In genomic region chr22:46035742-46036557, GRCh38 we compare ENCODE assay signal across 9 cellular contexts. TPM values are rescaled to one million over a fixed set of nuclear protein-coding genes. Genes with fewer than 3 reads are reported as not detected.
DNase-seq lines count a peak whose midpoint lies in the region; ATAC-seq, FAIRE-seq and TF ChIP-seq lines count a peak whose summit lies in the region.
"Had no signal": no experiment of that assay in that cellular context is flagged by ENCODE, and none has a peak within 500 bp of the region (broad histone marks: within the 10 kb centered on the region; RNA-seq: fewer than 3 reads in every experiment).

No MANE protein-coding gene starts in this region.

- no peaks in the 10 kb centered on the region for H3K79me2 ChIP-seq in HepG2 (ENCODE audit: insufficient read depth, low read length)

- FAIRE-seq in HepG2 (lab: Jason Lieb, UNC) = no peak

- peaks cover 39% of the 10 kb centered on the region for H3K4me1 ChIP-seq in HepG2 (ENCODE audit: insufficient read depth, low read length)

- TSS peak; percentile 93 for BruUV-seq in HepG2 (replicated peaks; lab: Mats Ljungman, UMichigan)

- H3K36me3 ChIP-seq in HepG2 (replicated peaks in 1 of 2; ENCODE audit: control insufficient read depth in 1 of 2, insufficient read depth in 2 of 2, low read length in 2 of 2) = no peaks in the 10 kb centered on the region

- DNase-seq in GM19240 (ENCODE audit: insufficient read length, low spot score) = peak; percentile 100
- peak; percentile 98 for DNase-seq in NCI-H748 (lab: John Stamatoyannopoulos, UW; ENCODE audit: unreplicated experiment)
- DNase-seq in activated CD4-positive, alpha-beta T cell treated with anti-CD3 and anti-CD28 coated beads, Interleukin-2, amount 50 U/mL, for 24 hours (ENCODE audit: low read depth in 1 of 2, low spot score in 1 of 2) = peak; percentile 99 to 100
- DNase-seq in dedifferentiated amniotic fluid mesenchymal stem cell (ENCODE audit: extremely low spot score) = peak; percentile 99
- DNase-seq in HepG2 (ENCODE audit: low spot score) = peak; percentile 95
- DNase-seq in stimulated activated CD4-positive, alpha-beta T cell treated with anti-CD3 and anti-CD28 coated beads, Interleukin-2, amount 100 ng/mL, for 4 hours (ENCODE audit: low read depth) = peak; percentile 100

- peak overlapping the region; percentile 95 for H3K4me2 ChIP-seq in HepG2 (ENCODE audit: low read depth, low read length)

- H4K20me1 ChIP-seq in HepG2 (ENCODE audit: insufficient read depth, low read length) = no peaks in the 10 kb centered on the region

- intact Hi-C loops in HepG2 (cut with micrococcal nuclease; ENCODE audit: unreplicated experiment) = loop anchor here (1.0 to 5.0 kb wide), 2 partner anchors 30 to 39 kb away; no protein-coding TSS in a partner anchor

- no peak for TF ChIP-seq CTCF in C4-2B (conservative IDR thresholded peaks at IDR 0.05)
- TF ChIP-seq CTCF in HepG2 (CRISPR knock-in tag; IDR thresholded peaks at IDR 0.05) = no peak

- CTCF ChIA-PET in HepG2 (lab: Yijun Ruan, JAX; ENCODE audit: low intra/inter-chr PET ratio, low total read pairs) = interaction anchor here (1.1 to 1.8 kb wide), 3 partner anchors 23 to 80 kb away, joined by 4 to 7 read pairs (median 4); no protein-coding TSS in a partner anchor

- WGBS in HepG2 (ENCODE audit: low lambda C conversion rate) = 0% methylated on average over 11 of the region's 84 CpGs

- H2AFZ ChIP-seq in HepG2 (ENCODE audit: low read length) = no peak overlapping the region

- no peak for TF ChIP-seq RAD21 in HepG2 (CRISPR knock-in tag; IDR thresholded peaks at IDR 0.05)

- H3K9ac ChIP-seq in HepG2 (ENCODE audit: insufficient read depth, low read depth, low read length) = peak overlapping the region; percentile 74

- in situ Hi-C loops in HepG2 (cut with HindIII; ENCODE audit: extremely low pct_ligation_motif_present, low pct_unique_long_range_greater_than_20kb) = loop anchor here (5.0 kb wide), 1 partner anchor 39 kb away; no protein-coding TSS in a partner anchor

- TF ChIP-seq EP300 in HepG2 (IDR thresholded peaks at IDR 0.05; ENCODE audit: low read depth in 2 of 2, low read length in 2 of 2) = peak in 1 of 2 experiments; percentile 7; a peak in 1 of 4 replicates
- peak; percentile 39; the same call in 1 of the 2 replicates for TF ChIP-seq EP300 in HepG2 (CRISPR knock-in tag; IDR thresholded peaks at IDR 0.05; ENCODE audit: borderline replicate concordance)

- peaks cover 3 to 12% of the 10 kb centered on the region in 2 experiments; a peak in 3 of 5 replicates for H3K27me3 ChIP-seq in HepG2 (ENCODE audit: control insufficient read depth in 1 of 2, insufficient read depth in 2 of 2, low read length in 2 of 2)

- no peaks in the 10 kb centered on the region for H3K9me3 ChIP-seq in HepG2 (ENCODE audit: low read length)

- peak; percentile 93 for ATAC-seq in HG03442 (IDR thresholded peaks at IDR 0.05; ENCODE audit: unreplicated experiment)
- peak; percentile 93 for ATAC-seq in HepG2

- peak overlapping the region; percentile 64 to 85 (median 69) for H3K4me3 ChIP-seq in HepG2 (replicated peaks in 1 of 3; ENCODE audit: insufficient read depth in 1 of 3, low read depth in 2 of 3, low read length in 3 of 3)

- POLR2A ChIA-PET in HepG2 (lab: Yijun Ruan, JAX) = interaction anchor here (1.0 to 2.4 kb wide), 11 partner anchors 9 to 261 kb away, joined by 3 to 41 read pairs (median 5); partner anchors contain the start of gene GTSE1

- peak; percentile 71 to 86 for TF ChIP-seq POLR2A in HepG2 (IDR thresholded peaks at IDR 0.05; ENCODE audit: insufficient read depth in 1 of 2, low read depth in 2 of 2, low read length in 2 of 2)

- H3K27ac ChIP-seq in C4-2B (peak overlapping the region; percentile 98), HepG2 (ENCODE audit: extremely low read length, insufficient read depth, low read length) (peak overlapping the region; percentile 69)

TF ChIP-seq in HepG2, 621 proteins besides CTCF, POLR2A, EP300 and RAD21 (continues in another document):
- TF ChIP-seq, protein P1, sequence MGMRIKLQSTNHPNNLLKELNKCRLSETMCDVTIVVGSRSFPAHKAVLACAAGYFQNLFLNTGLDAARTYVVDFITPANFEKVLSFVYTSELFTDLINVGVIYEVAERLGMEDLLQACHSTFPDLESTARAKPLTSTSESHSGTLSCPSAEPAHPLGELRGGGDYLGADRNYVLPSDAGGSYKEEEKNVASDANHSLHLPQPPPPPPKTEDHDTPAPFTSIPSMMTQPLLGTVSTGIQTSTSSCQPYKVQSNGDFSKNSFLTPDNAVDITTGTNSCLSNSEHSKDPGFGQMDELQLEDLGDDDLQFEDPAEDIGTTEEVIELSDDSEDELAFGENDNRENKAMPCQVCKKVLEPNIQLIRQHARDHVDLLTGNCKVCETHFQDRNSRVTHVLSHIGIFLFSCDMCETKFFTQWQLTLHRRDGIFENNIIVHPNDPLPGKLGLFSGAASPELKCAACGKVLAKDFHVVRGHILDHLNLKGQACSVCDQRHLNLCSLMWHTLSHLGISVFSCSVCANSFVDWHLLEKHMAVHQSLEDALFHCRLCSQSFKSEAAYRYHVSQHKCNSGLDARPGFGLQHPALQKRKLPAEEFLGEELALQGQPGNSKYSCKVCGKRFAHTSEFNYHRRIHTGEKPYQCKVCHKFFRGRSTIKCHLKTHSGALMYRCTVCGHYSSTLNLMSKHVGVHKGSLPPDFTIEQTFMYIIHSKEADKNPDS (CRISPR knock-in tag; IDR thresholded peaks at IDR 0.05) = peak; percentile 56; the same call in 1 of the 2 replicates
- TF ChIP-seq ISL2 (CRISPR knock-in tag; IDR thresholded peaks at IDR 0.05) (no peak; the same call in 1 of the 2 replicates), ZNF839 (CRISPR knock-in tag; IDR thresholded peaks at IDR 0.05; ENCODE audit: borderline replicate concordance) (no peak), REPIN1 (CRISPR knock-in tag; IDR thresholded peaks at IDR 0.05; ENCODE audit: borderline replicate concordance, low read depth) (peak; percentile 53; the same call in 1 of the 2 replicates), GABPB1 (CRISPR knock-in tag; IDR thresholded peaks at IDR 0.05) (peak; percentile 96), ZBTB25 (CRISPR knock-in tag; IDR thresholded peaks at IDR 0.05) (no peak; the same call in 1 of the 2 replicates), MEIS1 (CRISPR knock-in tag; IDR thresholded peaks at IDR 0.05; ENCODE audit: borderline replicate concordance) (no peak), PRMT3 (CRISPR knock-in tag; IDR thresholded peaks at IDR 0.05; ENCODE audit: borderline replicate concordance, low read depth) (no peak), ZNF367 (CRISPR knock-in tag; IDR thresholded peaks at IDR 0.05; ENCODE audit: borderline replicate concordance) (no peak), ZNF292 (CRISPR knock-in tag; IDR thresholded peaks at IDR 0.05; ENCODE audit: borderline replicate concordance, low read depth) (no peak), ZNF230 (CRISPR knock-in tag; IDR thresholded peaks at IDR 0.05) (peak; percentile 41; the same call in 1 of the 2 replicates), PCBP2 (optimal IDR thresholded peaks at IDR 0.05; ENCODE audit: low read depth, low read length, poor library complexity, severe bottlenecking) (no peak)
- TF ChIP-seq, protein P2, sequence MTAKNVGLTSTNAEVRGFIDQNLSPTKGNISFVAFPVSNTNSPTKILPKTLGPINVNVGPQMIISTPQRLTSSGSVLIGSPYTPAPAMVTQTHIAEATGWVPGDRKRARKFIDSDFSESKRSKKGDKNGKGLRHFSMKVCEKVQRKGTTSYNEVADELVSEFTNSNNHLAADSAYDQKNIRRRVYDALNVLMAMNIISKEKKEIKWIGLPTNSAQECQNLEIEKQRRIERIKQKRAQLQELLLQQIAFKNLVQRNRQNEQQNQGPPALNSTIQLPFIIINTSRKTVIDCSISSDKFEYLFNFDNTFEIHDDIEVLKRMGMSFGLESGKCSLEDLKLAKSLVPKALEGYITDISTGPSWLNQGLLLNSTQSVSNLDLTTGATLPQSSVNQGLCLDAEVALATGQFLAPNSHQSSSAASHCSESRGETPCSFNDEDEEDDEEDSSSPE (CRISPR knock-in tag; IDR thresholded peaks at IDR 0.05) = peak; percentile 91

RNA-seq across cellular contexts. Expression of gene WNT7B, which starts 59.0 kb away (rescaled TPM):
- total RNA-seq in HepG2 (2016; rRNA removed; fragmentation: Illumina TruSeq; extraction: Trizol) = 0.09 and 0.24 TPM in 2 replicates
- total RNA-seq in HepG2 (2016; cell fraction: cytosol; rRNA removed; fragmentation: Illumina TruSeq; extraction: Trizol; ENCODE audit: low read depth) = 0.09 TPM in 1 of 2 replicates, not detected in the other
- 0.06 and 0.33 TPM in 2 replicates for total RNA-seq in HepG2 (2016; cell fraction: insoluble cytoplasmic fraction; rRNA removed; fragmentation: Illumina TruSeq; extraction: Trizol)
- total RNA-seq in HepG2 (2016; cell fraction: membrane; rRNA removed; fragmentation: Illumina TruSeq; extraction: Trizol) = 0.10 and 0.12 TPM in 2 replicates
- total RNA-seq in HepG2 (2016; cell fraction: nucleus; rRNA removed; fragmentation: Illumina TruSeq; extraction: Trizol) = not detected in 2 replicates
- 0.04 TPM in 1 of 2 replicates, not detected in the other for polyA plus RNA-seq in HepG2 (2011; rRNA removed)
- polyA plus RNA-seq in HepG2 (2011; cell fraction: cytosol; rRNA removed) = 0.08 and 0.17 TPM in 2 replicates
- 0.05 and 0.08 TPM in 2 replicates for polyA plus RNA-seq in HepG2 (2011; cell fraction: nucleus; rRNA removed)
- polyA plus RNA-seq in HepG2 (2012) = 0.08 TPM in 1 of 2 replicates, not detected in the other
- polyA plus RNA-seq in HepG2 (2016; cell fraction: cytosol; fragmentation: Illumina TruSeq; extraction: Trizol; ENCODE audit: low read depth) = 0.07 and 0.10 TPM in 2 replicates
- 0.27 and 0.40 TPM in 2 replicates for polyA plus RNA-seq in HepG2 (2016; cell fraction: insoluble cytoplasmic fraction; fragmentation: Illumina TruSeq; extraction: Trizol; ENCODE audit: low read depth)
- 0.12 and 0.22 TPM in 2 replicates for polyA plus RNA-seq in HepG2 (2016; cell fraction: membrane; fragmentation: Illumina TruSeq; extraction: Trizol; ENCODE audit: low read depth)
- 0.25 and 0.30 TPM in 2 replicates for polyA plus RNA-seq in HepG2 (2016; cell fraction: nucleus; fragmentation: Illumina TruSeq; extraction: Trizol; ENCODE audit: insufficient read depth, low read depth)
- 0.30 and 2.8 TPM in 2 replicates for polyA minus RNA-seq in HepG2 (2011; rRNA and poly(A)+ RNA removed; ENCODE audit: low replicate concordance)
- 0.20 TPM in 1 of 2 replicates, not detected in the other for polyA minus RNA-seq in HepG2 (2011; cell fraction: cytosol; rRNA and poly(A)+ RNA removed)
- not detected in 2 replicates for polyA minus RNA-seq in HepG2 (2011; cell fraction: nucleus; rRNA and poly(A)+ RNA removed)
- total RNA-seq: subcutaneous adipose tissue had no signal

Comparison
In these comparisons a context has a peak if more than half of its experiments do, and no peak if none do; other contexts are left out.
1. Peak in every context shown above with its lines: DNase-seq, ATAC-seq, H3K4me3 ChIP-seq and H3K27ac ChIP-seq.